18 cellular contexts compared by ENCODE assay signal in genomic region chr6:109229536-109229935, GRCh38.
DNase-seq lines count a peak whose midpoint lies in the region; ATAC-seq and TF ChIP-seq lines count a peak whose summit lies in the region.
"Had no signal": no experiment of that assay in that cellular context is flagged by ENCODE, and none has a peak within 500 bp of the region (broad histone marks: within the 10 kb centered on the region; RNA-seq: fewer than 3 reads in every experiment).

No MANE protein-coding gene starts in this region.

- ATAC-seq in left colon = peak; percentile 89
- no peak for ATAC-seq in HG02981 (IDR thresholded peaks at IDR 0.05; ENCODE audit: unreplicated experiment)
- ATAC-seq: heart right ventricle, psoas muscle had no signal

- peak; percentile 16 for TF ChIP-seq EP300 in transverse colon (IDR thresholded peaks at IDR 0.05; ENCODE audit: low read depth)

- H3K36me3 ChIP-seq in transverse colon = no peaks in the 10 kb centered on the region
- H3K36me3 ChIP-seq in MG63 = no peaks in the 10 kb centered on the region
- H3K36me3 ChIP-seq: heart right ventricle had no signal

- WGBS in transverse colon (ENCODE audit: low coverage in 1 of 2), 2 donors = 48% methylated on average over 4 of the region's 4 CpGs; no CpG with 5 or more reads in 1 of the 2 donors

- no peaks in the 10 kb centered on the region for H3K9me3 ChIP-seq in transverse colon
- no peaks in the 10 kb centered on the region for H3K9me3 ChIP-seq in MG63
- H3K9me3 ChIP-seq: heart right ventricle, psoas muscle had no signal

- no peak for TF ChIP-seq CTCF in RWPE1 (conservative IDR thresholded peaks at IDR 0.05; ENCODE audit: low read depth)
- no peak for TF ChIP-seq CTCF in transverse colon (IDR thresholded peaks at IDR 0.05)

- H3K27ac ChIP-seq in RWPE1 (no peak overlapping the region), transverse colon (peak overlapping the region; percentile 86 to 91 (median 88))
- H3K27ac ChIP-seq: heart right ventricle, psoas muscle had no signal

- peaks cover 2 to 36% (median 17%) of the 10 kb centered on the region in 4 donors for H3K4me1 ChIP-seq in transverse colon
- H3K4me1 ChIP-seq: heart right ventricle had no signal

- H3K27me3 ChIP-seq in transverse colon (no peaks in the 10 kb centered on the region), MG63 (no peaks in the 10 kb centered on the region)
- H3K27me3 ChIP-seq: heart right ventricle had no signal

- DNase-seq in NCI-H2029 (lab: John Stamatoyannopoulos, UW) (peak; percentile 20), NCI-H2029 treated with DMSO at 0.1 percent for 48 hours (lab: John Stamatoyannopoulos, UW) (no peak), RWPE1 (ENCODE audit: low spot score) (peak; percentile 42), left colon (peak; percentile 67 to 86), transverse colon (peak; percentile 70), NCI-H1092 (lab: John Stamatoyannopoulos, UW) (no peak), MG63 (no peak)
- DNase-seq: activated CD4-positive, alpha-beta T cell treated with anti-CD3 and anti-CD28 coated beads, Interleukin-2, amount 50 U/mL, for 1 hour; activated gamma-delta T cell treated with Interleukin-2 at 50 U/mL for 16 hours; amniotic stem cell; caudate nucleus; heart right ventricle; NCI-H1105 treated with DMSO at 0.1 percent for 48 hours; NCI-H2171; psoas muscle; SHP77; stimulated activated CD4-positive, alpha-beta T cell treated with anti-CD3 and anti-CD28 coated beads, Interleukin-12 subunit alpha, Interleukin-12 subunit beta, amount 100 ng/mL, for 4 hours had no signal

- TF ChIP-seq POLR2A in transverse colon (IDR thresholded peaks at IDR 0.05) = no peak

- POLR2A ChIA-PET in RWPE1 (lab: Yijun Ruan, JAX; ENCODE audit: low non-redundant PET) = interaction anchor here (0.7 kb wide), 1 partner anchor 185 kb away, joined by 4 read pairs; no protein-coding TSS in a partner anchor

- intact Hi-C loops in left colon (cut with DNase I, micrococcal nuclease) (no loop called here), transverse colon (cut with DNase I; ENCODE audit: low total_unique reads) (no loop called here)

- H3K4me3 ChIP-seq in transverse colon (no peak overlapping the region), MG63 (no peak overlapping the region)
- H3K4me3 ChIP-seq: heart right ventricle, psoas muscle had no signal

- CTCF ChIA-PET in RWPE1 (lab: Yijun Ruan, JAX) = interaction anchor here (0.5 kb wide), 1 partner anchor 37 kb away, joined by 5 read pairs; no protein-coding TSS in a partner anchor

- in situ Hi-C loops in transverse colon (cut with MboI; ENCODE audit: low pct_ligation_motif_present in 1 of 4, low pct_unique_long_range_greater_than_20kb in 1 of 4, low sequenced_read_pairs in 3 of 4) = no loop called here

Comparison
In these comparisons a context has a peak if more than half of its experiments do, and no peak if none do; other contexts are left out.
1. DNase-seq: peak in NCI-H2029 (single experiment), RWPE1 (single experiment), left colon (2 of 2) and transverse colon (single experiment); none in NCI-H2029 treated with DMSO at 0.1 percent for 48 hours (single experiment), NCI-H1092 (single experiment) and MG63 (single experiment).